ENCODE assay signal across 13 cellular contexts in genomic region chr13:110521296-110521680, GRCh38. TPM values are rescaled to one million over a fixed set of nuclear protein-coding genes. Genes with fewer than 3 reads are reported as not detected.
A peak's percentile ranks its signal among the peaks of the same experiment; 100 is the strongest.
DNase-seq lines count a peak whose midpoint lies in the region; ATAC-seq, FAIRE-seq and TF ChIP-seq lines count a peak whose summit lies in the region.
"Had no signal": no experiment of that assay in that cellular context is flagged by ENCODE, and none has a peak within 500 bp of the region (broad histone marks: within the 10 kb centered on the region; RNA-seq: fewer than 3 reads in every experiment).

No MANE protein-coding gene starts in this region.

- peaks cover 25 to 62% of the 10 kb centered on the region in 2 donors for H3K4me1 Mint-ChIP-seq in stimulated activated naive B cell treated with anti-CD40 and anti-IgM and Interleukin-4, amounts not matched to agents 10 μg/mL and 1 μg/mL and 100 μg/mL, for 72 hours
- H3K4me1 Mint-ChIP-seq: activated T-helper 17 cell treated with anti-CD3 and anti-CD28 coated beads, Interleukin-2, amount 50 U/mL, for 72 hours had no signal

- peaks cover 0 to 35% (median 2%) of the 10 kb centered on the region in 6 donors for H3K36me3 ChIP-seq in spleen

- no peaks in the 10 kb centered on the region for H3K9me3 ChIP-seq in spleen

- intact Hi-C loops in spleen (cut with DNase I; ENCODE audit: low total_unique reads), result no loop called here

- 71 to 85% (median 73%) methylated on average over 10 of the region's 10 CpGs for WGBS in adipose tissue, 3 donors
- WGBS in spleen, 5 donors, result 66 to 82% (median 71%) methylated on average over 10 of the region's 10 CpGs

- peaks cover 15 to 94% (median 59%) of the 10 kb centered on the region in 6 donors for H3K4me1 ChIP-seq in spleen

- H3K4me3 ChIP-seq in spleen, result peak overlapping the region in 1 of 8 donors; percentile 31

- H3K27ac Mint-ChIP-seq in stimulated activated naive B cell treated with anti-CD40 and anti-IgM and Interleukin-4, amounts not matched to agents 10 μg/mL and 1 μg/mL and 100 μg/mL, for 72 hours, result no peak overlapping the region
- H3K27ac Mint-ChIP-seq: activated T-helper 17 cell treated with anti-CD3 and anti-CD28 coated beads, Interleukin-2, amount 50 U/mL, for 72 hours; T-helper 2 cell treated with Interferon-gamma antibody and Interleukin-4, amounts not matched to agents 5 μg/mL and 100 μg/mL, for 36 hours had no signal

- H3K27me3 Mint-ChIP-seq in stimulated activated naive B cell treated with anti-CD40 and anti-IgM and Interleukin-4, amounts not matched to agents 10 μg/mL and 1 μg/mL and 100 μg/mL, for 72 hours, result peaks cover 8 to 14% of the 10 kb centered on the region in 2 donors
- H3K27me3 Mint-ChIP-seq: activated T-helper 17 cell treated with anti-CD3 and anti-CD28 coated beads, Interleukin-2, amount 50 U/mL, for 72 hours had no signal

- DNase-seq in DMS79 (lab: John Stamatoyannopoulos, UW) (peak; percentile 77), left kidney (ENCODE audit: low read depth, low spot score) (peak; percentile 45), spleen (no peak), NCI-H526 treated with DMSO at 0.1 percent for 48 hours (lab: John Stamatoyannopoulos, UW) (no peak), GM12891 (ENCODE audit: insufficient read length, low spot score) (no peak), HCEC 1CT (no peak)
- no peak for DNase-seq in stimulated activated naive B cell treated with anti-CD40 and anti-IgM and Interleukin-4, amounts not matched to agents 10 μg/mL and 1 μg/mL and 100 μg/mL, for 72 hours
- DNase-seq: activated CD4-positive, alpha-beta T cell treated with anti-CD3 and anti-CD28 coated beads, Interleukin-2, amount 50 U/mL, for 48 hours; mesendoderm; stimulated activated CD4-positive, alpha-beta T cell treated with anti-CD3 and anti-CD28 coated beads, Interleukin-2, amount 100 ng/mL, for 24 hours had no signal

- H3K9me3 Mint-ChIP-seq in stimulated activated naive B cell treated with anti-CD40 and anti-IgM and Interleukin-4, amounts not matched to agents 10 μg/mL and 1 μg/mL and 100 μg/mL, for 72 hours, result no peaks in the 10 kb centered on the region
- H3K9me3 Mint-ChIP-seq: activated T-helper 17 cell treated with anti-CD3 and anti-CD28 coated beads, Interleukin-2, amount 50 U/mL, for 72 hours; T-helper 2 cell treated with Interferon-gamma antibody and Interleukin-4, amounts not matched to agents 5 μg/mL and 100 μg/mL, for 36 hours had no signal

- H3K27me3 ChIP-seq in spleen (replicated peaks in 1 of 7), result no peaks in the 10 kb centered on the region

- no peak overlapping the region for H3K4me3 Mint-ChIP-seq in stimulated activated naive B cell treated with anti-CD40 and anti-IgM and Interleukin-4, amounts not matched to agents 10 μg/mL and 1 μg/mL and 100 μg/mL, for 72 hours
- H3K4me3 Mint-ChIP-seq: activated T-helper 17 cell treated with anti-CD3 and anti-CD28 coated beads, Interleukin-2, amount 50 U/mL, for 72 hours; T-helper 2 cell treated with Interferon-gamma antibody and Interleukin-4, amounts not matched to agents 5 μg/mL and 100 μg/mL, for 36 hours had no signal

- H3K36me3 Mint-ChIP-seq in stimulated activated naive B cell treated with anti-CD40 and anti-IgM and Interleukin-4, amounts not matched to agents 10 μg/mL and 1 μg/mL and 100 μg/mL, for 72 hours, result peaks cover 30 to 52% of the 10 kb centered on the region in 2 donors

- TF ChIP-seq CTCF in spleen (IDR thresholded peaks at IDR 0.05 in 8 of 11, conservative IDR thresholded peaks at IDR 0.05 in 3 of 11), result no peak

- FAIRE-seq in GM12891 (lab: Jason Lieb, UNC), result no peak

- ATAC-seq in stimulated activated naive B cell treated with anti-CD40 and anti-IgM and Interleukin-4, amounts not matched to agents 10 μg/mL and 1 μg/mL and 100 μg/mL, for 72 hours (replicated peaks), result no peak
- ATAC-seq: activated T-helper 17 cell treated with anti-CD3 and anti-CD28 coated beads, Interleukin-2, amount 50 U/mL, for 72 hours had no signal

- no peak for TF ChIP-seq POLR2A in spleen (IDR thresholded peaks at IDR 0.05)
- no peak for TF ChIP-seq POLR2A in GM12891 (IDR thresholded peaks at IDR 0.05; ENCODE audit: low read depth, low read length)

- peak overlapping the region; percentile 51 for H3K27ac ChIP-seq in adipose tissue (ENCODE audit: low read depth, low read length)
- peak overlapping the region; percentile 2 to 88 (median 84) for H3K27ac ChIP-seq in spleen

TF ChIP-seq in GM12891, 5 proteins besides CTCF, POLR2A, EP300 and RAD21:
- TF ChIP-seq PAX5 (IDR thresholded peaks at IDR 0.05; ENCODE audit: insufficient read depth, low read length, severe bottlenecking) (no peak), POLR2AphosphoS5 (IDR thresholded peaks at IDR 0.05; ENCODE audit: low read depth, low read length) (no peak), SPI1 (IDR thresholded peaks at IDR 0.05; ENCODE audit: low read depth, low read length) (no peak), TAF1 (IDR thresholded peaks at IDR 0.05; ENCODE audit: low read depth, low read length) (no peak), POU2F2 (IDR thresholded peaks at IDR 0.05; ENCODE audit: low read depth, low read length) (no peak)

RNA-seq across cellular contexts. Expression of gene RAB20, which starts 40.2 kb away (rescaled TPM):
- polyA plus RNA-seq in adipose tissue (10 to 100 TPM; 22.1 to 82.3 (median 31.2) TPM), spleen (10 to 100 TPM; 19.1 to 49.0 (median 39.6) TPM)
- 10 to 100 TPM; 46.9 to 96.4 (median 61.1) TPM for total RNA-seq in spleen
- polyA plus RNA-seq in GM12891 (2012; ENCODE audit: low read depth, missing spikeins), result 24.1 TPM

Comparison
In these comparisons a context has a peak if more than half of its experiments do, and no peak if none do; other contexts are left out.
1. DNase-seq: peak in DMS79 (single experiment) and left kidney (single experiment); none in spleen (single experiment), NCI-H526 treated with DMSO at 0.1 percent for 48 hours (single experiment), GM12891 (single experiment), stimulated activated naive B cell treated with anti-CD40 and anti-IgM and Interleukin-4, amounts not matched to agents 10 μg/mL and 1 μg/mL and 100 μg/mL, for 72 hours (single experiment) and HCEC 1CT (single experiment).